ENCODE assay signal across 15 cellular contexts in genomic region chrX:94400488-94400887, GRCh38.
DNase-seq lines count a peak whose midpoint lies in the region; ATAC-seq and TF ChIP-seq lines count a peak whose summit lies in the region.
"Had no signal": no experiment of that assay in that cellular context is flagged by ENCODE, and none has a peak within 500 bp of the region (broad histone marks: within the 10 kb centered on the region; RNA-seq: fewer than 3 reads in every experiment).

No MANE protein-coding gene starts in this region.

- TF ChIP-seq POLR2A in GM18505 (IDR thresholded peaks at IDR 0.05; ENCODE audit: borderline replicate concordance, extremely low read depth, insufficient read depth, insufficient read length), result no peak

- DNase-seq in iPS-NIHi11 (ENCODE audit: low spot score) (peak; percentile 2), mesenchymal stem cell (no peak), Right ventricle myocardium inferior (ENCODE audit: missing footprints) (no peak), SKM-1 (lab: John Stamatoyannopoulos, UW; ENCODE audit: unreplicated experiment) (no peak)
- no peak for DNase-seq in natural killer cell treated with Interleukin-12 subunit alpha and Interleukin-12 subunit beta and Interleukin-15 and Interleukin-18, amount 100 ng/mL, for 72 hours (ENCODE audit: low spot score)
- DNase-seq: head of caudate nucleus; IMR-90; naive thymus-derived CD4-positive, alpha-beta T cell; stimulated activated CD4-positive, alpha-beta T cell treated with anti-CD3 and anti-CD28 coated beads, Interleukin-4, amount 100 ng/mL, for 1 hour; tibial artery had no signal

- no peak overlapping the region for H4K91ac ChIP-seq in mesenchymal stem cell (ENCODE audit: low read length)

- no peaks in the 10 kb centered on the region for H3K4me1 ChIP-seq in mesenchymal stem cell (ENCODE audit: control insufficient read depth, insufficient read depth, low read depth, low read length)
- H3K4me1 ChIP-seq: tibial artery had no signal

- peaks cover 9% of the 10 kb centered on the region for H3K9me3 Mint-ChIP-seq in natural killer cell treated with Interleukin-12 subunit alpha and Interleukin-12 subunit beta and Interleukin-15 and Interleukin-18, amount 100 ng/mL, for 72 hours
- H3K9me3 Mint-ChIP-seq: activated T-helper 1 cell treated with anti-CD3 and anti-CD28 coated beads, Interleukin-12 subunit alpha, Interleukin-12 subunit beta, Interleukin-2, Interleukin-4 antibody, amounts not matched to agents 30 ng/mL and 10 ng/mL and 1 ng/mL, durations not matched to agents 14 hours and 24 hours and 36 hours had no signal

- H2BK5ac ChIP-seq in mesenchymal stem cell (ENCODE audit: low read depth, low read length, poor library complexity, severe bottlenecking), result no peak overlapping the region

- H3K27ac Mint-ChIP-seq in natural killer cell treated with Interleukin-12 subunit alpha and Interleukin-12 subunit beta and Interleukin-15 and Interleukin-18, amount 100 ng/mL, for 72 hours, result no peak overlapping the region
- H3K27ac Mint-ChIP-seq: activated T-helper 1 cell treated with anti-CD3 and anti-CD28 coated beads, Interleukin-12 subunit alpha, Interleukin-12 subunit beta, Interleukin-2, Interleukin-4 antibody, amounts not matched to agents 30 ng/mL and 10 ng/mL and 1 ng/mL, durations not matched to agents 14 hours and 24 hours and 36 hours had no signal

- no peak overlapping the region for H3K14ac ChIP-seq in mesenchymal stem cell (ENCODE audit: low read length in 2 of 2)

- H3K4me2 ChIP-seq in mesenchymal stem cell (ENCODE audit: low read length, poor library complexity, severe bottlenecking), result no peak overlapping the region

- no peak overlapping the region for H3K4me3 Mint-ChIP-seq in natural killer cell treated with Interleukin-12 subunit alpha and Interleukin-12 subunit beta and Interleukin-15 and Interleukin-18, amount 100 ng/mL, for 72 hours
- H3K4me3 Mint-ChIP-seq: activated T-helper 1 cell treated with anti-CD3 and anti-CD28 coated beads, Interleukin-12 subunit alpha, Interleukin-12 subunit beta, Interleukin-2, Interleukin-4 antibody, amounts not matched to agents 30 ng/mL and 10 ng/mL and 1 ng/mL, durations not matched to agents 14 hours and 24 hours and 36 hours; naive thymus-derived CD4-positive, alpha-beta T cell had no signal

- intact Hi-C loops in Right ventricle myocardium inferior (cut with DNase I), result no loop called here

- no peak overlapping the region for H3K23ac ChIP-seq in mesenchymal stem cell (ENCODE audit: low read length in 2 of 2)

- H2BK12ac ChIP-seq in mesenchymal stem cell (ENCODE audit: low read length in 2 of 2), result no peak overlapping the region

- no peak overlapping the region for H3K18ac ChIP-seq in mesenchymal stem cell (ENCODE audit: low read depth in 1 of 2, low read length in 2 of 2)

- H3K4me1 Mint-ChIP-seq in natural killer cell treated with Interleukin-12 subunit alpha and Interleukin-12 subunit beta and Interleukin-15 and Interleukin-18, amount 100 ng/mL, for 72 hours (ENCODE audit: low read depth in 2 of 2), result no peaks in the 10 kb centered on the region
- H3K4me1 Mint-ChIP-seq: naive thymus-derived CD4-positive, alpha-beta T cell had no signal

- H3K4me3 ChIP-seq in mesenchymal stem cell (ENCODE audit: insufficient read depth in 1 of 2, low read depth in 1 of 2, low read length in 2 of 2), result no peak overlapping the region
- H3K4me3 ChIP-seq: tibial artery had no signal

- H2AFZ ChIP-seq in mesenchymal stem cell (ENCODE audit: low read depth, low read length), result no peak overlapping the region

- no peak overlapping the region for H2AK5ac ChIP-seq in mesenchymal stem cell (ENCODE audit: low read length, severe bottlenecking)

- no peaks in the 10 kb centered on the region for H3K36me3 Mint-ChIP-seq in natural killer cell treated with Interleukin-12 subunit alpha and Interleukin-12 subunit beta and Interleukin-15 and Interleukin-18, amount 100 ng/mL, for 72 hours
- H3K36me3 Mint-ChIP-seq: naive thymus-derived CD4-positive, alpha-beta T cell had no signal

- no peak overlapping the region for H4K8ac ChIP-seq in mesenchymal stem cell (ENCODE audit: low read length)

- H3K27me3 ChIP-seq in mesenchymal stem cell (ENCODE audit: control insufficient read depth in 1 of 2, insufficient read depth in 1 of 2, low read length in 2 of 2), result no peaks in the 10 kb centered on the region
- H3K27me3 ChIP-seq: tibial artery had no signal

- no peaks in the 10 kb centered on the region for H3K36me3 ChIP-seq in mesenchymal stem cell (ENCODE audit: control insufficient read depth in 1 of 2, insufficient read depth in 2 of 2, low read depth in 1 of 2, low read length in 2 of 2)
- H3K36me3 ChIP-seq: tibial artery had no signal

- peak; percentile 86 for ATAC-seq in GM18505 (IDR thresholded peaks at IDR 0.05; ENCODE audit: unreplicated experiment)
- peak; percentile 98 for ATAC-seq in GM21717 (IDR thresholded peaks at IDR 0.05; ENCODE audit: unreplicated experiment)
- peak; percentile 72 for ATAC-seq in HG03469 (IDR thresholded peaks at IDR 0.05; ENCODE audit: unreplicated experiment)
- no peak for ATAC-seq in natural killer cell treated with Interleukin-12 subunit alpha and Interleukin-12 subunit beta and Interleukin-15 and Interleukin-18, amount 100 ng/mL, for 72 hours
- ATAC-seq in Right ventricle myocardium inferior, result no peak
- ATAC-seq: naive thymus-derived CD4-positive, alpha-beta T cell had no signal

- H3K9ac ChIP-seq in mesenchymal stem cell (ENCODE audit: low read length), result no peak overlapping the region

- peaks cover 15% of the 10 kb centered on the region for H3K9me3 ChIP-seq in mesenchymal stem cell (ENCODE audit: control insufficient read depth, low read length)
- H3K9me3 ChIP-seq: tibial artery had no signal

- no peak overlapping the region for H2BK120ac ChIP-seq in mesenchymal stem cell (ENCODE audit: low read depth, low read length)

- WGBS in mesenchymal stem cell, result 48% methylated on average over 2 of the region's 2 CpGs

- H3K4ac ChIP-seq in mesenchymal stem cell (ENCODE audit: low read depth in 1 of 2, low read length in 2 of 2), result no peak overlapping the region

- H3K27me3 Mint-ChIP-seq in natural killer cell treated with Interleukin-12 subunit alpha and Interleukin-12 subunit beta and Interleukin-15 and Interleukin-18, amount 100 ng/mL, for 72 hours, result peaks cover 0 to 2% of the 10 kb centered on the region in 2 donors
- H3K27me3 Mint-ChIP-seq: naive thymus-derived CD4-positive, alpha-beta T cell had no signal

- H3K79me1 ChIP-seq in mesenchymal stem cell (replicated peaks; ENCODE audit: low read length, poor library complexity, severe bottlenecking), result no peaks in the 10 kb centered on the region

- no peak overlapping the region for H3K27ac ChIP-seq in mesenchymal stem cell (ENCODE audit: low read length, poor library complexity, severe bottlenecking)
- H3K27ac ChIP-seq: C4-2B, tibial artery had no signal

- H2BK15ac ChIP-seq in mesenchymal stem cell (ENCODE audit: low read depth, poor library complexity, severe bottlenecking), result no peak overlapping the region

Comparison
In these comparisons a context has a peak if more than half of its experiments do, and no peak if none do; other contexts are left out.
1. ATAC-seq: peak in GM18505 (single experiment), GM21717 (single experiment) and HG03469 (single experiment); none in natural killer cell treated with Interleukin-12 subunit alpha and Interleukin-12 subunit beta and Interleukin-15 and Interleukin-18, amount 100 ng/mL, for 72 hours (0 of 2) and Right ventricle myocardium inferior (single experiment).